Comparison of ENCODE assay signal across 9 cellular contexts in the genomic region with DNA sequence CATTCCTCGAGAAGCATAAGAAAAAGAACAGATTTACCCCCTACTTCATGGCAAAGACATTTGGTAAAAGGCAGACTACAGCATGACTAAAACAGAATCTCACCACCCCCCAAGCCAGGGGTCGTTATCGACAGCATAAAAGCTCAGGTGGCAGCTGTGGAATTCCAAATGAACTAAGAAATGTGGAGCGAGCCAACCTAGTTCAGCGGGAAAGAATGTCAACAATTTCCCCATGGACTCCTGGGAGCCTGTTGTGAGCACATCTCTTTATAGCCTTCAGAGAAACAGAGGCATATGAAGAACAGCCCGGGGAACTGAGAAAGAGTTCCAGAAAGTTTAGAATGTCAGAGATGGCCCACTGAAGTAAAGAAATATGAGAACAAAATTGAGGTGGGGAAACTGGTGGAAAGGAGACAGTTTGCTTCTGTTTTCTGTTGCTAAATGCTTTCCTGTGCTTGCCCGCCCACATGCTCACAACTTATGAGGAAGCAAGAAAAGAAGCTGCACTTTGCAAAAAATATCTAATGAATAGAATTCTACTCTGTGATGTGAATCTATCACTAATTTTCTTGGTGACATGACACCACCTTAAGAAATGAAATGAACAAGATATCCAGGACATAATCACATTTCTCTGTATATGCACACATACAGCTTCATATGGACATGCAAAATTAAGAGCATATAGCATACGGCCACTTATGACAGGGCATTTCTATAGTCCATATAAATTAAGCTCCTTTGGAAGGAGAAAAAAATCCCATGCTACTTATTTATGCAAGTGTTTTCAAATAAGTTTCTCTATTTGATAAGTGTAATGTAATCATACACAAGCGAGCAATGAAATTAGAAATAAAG.
DNase-seq lines count a peak whose midpoint lies in the region; FAIRE-seq and TF ChIP-seq lines count a peak whose summit lies in the region.
"Had no signal": no experiment of that assay in that cellular context is flagged by ENCODE, and none has a peak within 500 bp of the region (broad histone marks: within the 10 kb centered on the region; RNA-seq: fewer than 3 reads in every experiment).

No MANE protein-coding gene starts in this region.

- intact Hi-C loops in endothelial cell of umbilical vein (cut with micrococcal nuclease) = loop anchor here (5.0 kb wide), 1 partner anchor 587 kb away; no protein-coding TSS in a partner anchor

- dilution Hi-C loops in endothelial cell of umbilical vein (cut with MboI; ENCODE audit: extremely low pct_ligation_motif_present, low sequenced_read_pairs) = no loop called here

- no peak overlapping the region for H3K4me3 ChIP-seq in endothelial cell of umbilical vein (replicated peaks in 1 of 3; ENCODE audit: insufficient read depth in 1 of 3, low read depth in 1 of 3, low read length in 3 of 3)
- H3K4me3 ChIP-seq in neural progenitor cell = no peak overlapping the region
- no peak overlapping the region for H3K4me3 ChIP-seq in BE2C (ENCODE audit: low read depth, low read length)

- H3K27ac Mint-ChIP-seq in neural progenitor cell = peak overlapping the region; percentile 99

- H2AFZ ChIP-seq in endothelial cell of umbilical vein (ENCODE audit: low read depth, low read length) (peak overlapping the region; percentile 41), neural progenitor cell (replicated peaks) (no peak overlapping the region)

- H3K4me2 ChIP-seq in endothelial cell of umbilical vein (ENCODE audit: insufficient read depth, low read length) (peak overlapping the region; percentile 47), neural progenitor cell (no peak overlapping the region)

- peaks cover 55% of the 10 kb centered on the region for H3K4me1 Mint-ChIP-seq in neural progenitor cell

- peak overlapping the region; percentile 33 for H3K9ac ChIP-seq in endothelial cell of umbilical vein (replicated peaks; ENCODE audit: extremely low read depth, insufficient read depth, low read length)
- no peak overlapping the region for H3K9ac ChIP-seq in neural progenitor cell

- BruUV-seq in endothelial cell of umbilical vein (replicated peaks; lab: Mats Ljungman, UMichigan) = TSS peak; percentile 92

- H3K9me3 Mint-ChIP-seq in neural progenitor cell = peaks cover 8% of the 10 kb centered on the region

- H3K27ac ChIP-seq in endothelial cell of umbilical vein (ENCODE audit: insufficient read depth, low read depth, low read length) = peak overlapping the region; percentile 44
- H3K27ac ChIP-seq in neural progenitor cell = no peak overlapping the region
- H3K27ac ChIP-seq: RWPE1 had no signal

- H3K36me3 Mint-ChIP-seq in neural progenitor cell = peaks cover 6% of the 10 kb centered on the region

- H3K9me3 ChIP-seq in endothelial cell of umbilical vein (replicated peaks; ENCODE audit: control insufficient read depth, insufficient read depth, low read length) (no peaks in the 10 kb centered on the region), neural progenitor cell (ENCODE audit: low read depth) (no peaks in the 10 kb centered on the region), BE2C (no peaks in the 10 kb centered on the region)

- H3K4me1 ChIP-seq in endothelial cell of umbilical vein (ENCODE audit: control insufficient read depth, extremely low read depth, insufficient read depth, low read length) (peaks cover 9% of the 10 kb centered on the region), neural progenitor cell (peaks cover 21% of the 10 kb centered on the region), BE2C (no peaks in the 10 kb centered on the region)

- no peak overlapping the region for H3K4me3 Mint-ChIP-seq in neural progenitor cell

- DNase-seq in AG20443 (ENCODE audit: low spot score) = peak; percentile 61
- peak; percentile 79 for DNase-seq in M059J (ENCODE audit: low read depth)
- peak; percentile 58 for DNase-seq in endothelial cell of umbilical vein (ENCODE audit: low read depth, low spot score)
- peak; percentile 70 for DNase-seq in neural progenitor cell (ENCODE audit: low spot score)
- no peak for DNase-seq in BE2C
- no peak for DNase-seq in T-helper 2 cell
- DNase-seq in stimulated activated naive CD4-positive, alpha-beta T cell treated with Interleukin-2 at 50 U/mL for 16 hours (lab: John Stamatoyannopoulos, UW) = no peak
- DNase-seq in erythroblast (lab: John Stamatoyannopoulos, UW) = no peak

- H3K27me3 ChIP-seq in endothelial cell of umbilical vein (ENCODE audit: control insufficient read depth in 2 of 2, insufficient read depth in 2 of 2, low read length in 2 of 2) = no peaks in the 10 kb centered on the region
- H3K27me3 ChIP-seq in neural progenitor cell = no peaks in the 10 kb centered on the region
- H3K27me3 ChIP-seq in BE2C = no peaks in the 10 kb centered on the region

- TF ChIP-seq POLR2A in endothelial cell of umbilical vein (IDR thresholded peaks at IDR 0.05; ENCODE audit: low read depth, low read length) = no peak
- TF ChIP-seq POLR2A in erythroblast (IDR thresholded peaks at IDR 0.05; ENCODE audit: low read length) = no peak

- CTCF ChIA-PET in endothelial cell of umbilical vein (lab: Charles Lee) = interaction anchor here (1.5 to 2.2 kb wide), 4 partner anchors 14 to 345 kb away, joined by 4 to 10 read pairs (median 8); no protein-coding TSS in a partner anchor

- peak; percentile 49 for FAIRE-seq in endothelial cell of umbilical vein (lab: Jason Lieb, UNC)

- peaks cover 2% of the 10 kb centered on the region for H3K27me3 Mint-ChIP-seq in neural progenitor cell (ENCODE audit: insufficient read depth, low read depth)

- H4K20me1 ChIP-seq in endothelial cell of umbilical vein (replicated peaks; ENCODE audit: control insufficient read depth, extremely low read depth, insufficient read depth, low read length) (no peaks in the 10 kb centered on the region), neural progenitor cell (ENCODE audit: low read depth) (no peaks in the 10 kb centered on the region)

- H3F3A ChIP-seq in neural progenitor cell (ENCODE audit: low read depth) = no peaks in the 10 kb centered on the region

- POLR2A ChIA-PET in endothelial cell of umbilical vein (lab: Charles Lee) = no interaction called here

- H3K36me3 ChIP-seq in endothelial cell of umbilical vein (ENCODE audit: control insufficient read depth in 2 of 2, extremely low read depth in 1 of 2, insufficient read depth in 2 of 2, low read length in 2 of 2) (no peaks in the 10 kb centered on the region), neural progenitor cell (no peaks in the 10 kb centered on the region), BE2C (no peaks in the 10 kb centered on the region)

- H3K9me1 ChIP-seq in endothelial cell of umbilical vein (replicated peaks; ENCODE audit: control insufficient read depth, extremely low read depth, insufficient read depth, low read length) = no peaks in the 10 kb centered on the region

- TF ChIP-seq CTCF in endothelial cell of umbilical vein (IDR thresholded peaks at IDR 0.05; ENCODE audit: extremely low read depth in 1 of 2, insufficient read depth in 1 of 2, low read depth in 1 of 2, low read length in 2 of 2) = no peak
- no peak for TF ChIP-seq CTCF in neural progenitor cell (IDR thresholded peaks at IDR 0.05)
- TF ChIP-seq CTCF in BE2C (IDR thresholded peaks at IDR 0.05; ENCODE audit: low read depth, low read length) = no peak

- H3K79me2 ChIP-seq in endothelial cell of umbilical vein (ENCODE audit: control insufficient read depth, insufficient read depth, low read length) = no peaks in the 10 kb centered on the region
- H3K79me2 ChIP-seq in neural progenitor cell (ENCODE audit: low read depth) = no peaks in the 10 kb centered on the region

TF ChIP-seq in endothelial cell of umbilical vein, 7 proteins besides CTCF, POLR2A, EP300 and RAD21:
- no peak for TF ChIP-seq JUN (IDR thresholded peaks at IDR 0.05; ENCODE audit: borderline replicate concordance, insufficient read depth, insufficient read length, low read depth)
- no peak for TF ChIP-seq FOS (IDR thresholded peaks at IDR 0.05; ENCODE audit: borderline replicate concordance, insufficient read depth, low read length)
- no peak for TF ChIP-seq MAX (IDR thresholded peaks at IDR 0.05; ENCODE audit: insufficient read depth, insufficient read length)
- no peak for TF ChIP-seq GATA2 (IDR thresholded peaks at IDR 0.05; ENCODE audit: insufficient read depth, insufficient read length, low read depth, low read length)
- no peak for TF ChIP-seq MYC (IDR thresholded peaks at IDR 0.05; ENCODE audit: low read depth, low read length)
- no peak for TF ChIP-seq EZH2 (IDR thresholded peaks at IDR 0.05; ENCODE audit: borderline replicate concordance, low read depth, low read length, severe bottlenecking)
- TF ChIP-seq POLR2AphosphoS5 (IDR thresholded peaks at IDR 0.05; ENCODE audit: insufficient read depth, low read depth, low read length) = no peak
TF ChIP-seq in endothelial cell of umbilical vein: peak in this region for 0.

Comparison
In these comparisons a context has a peak if more than half of its experiments do, and no peak if none do; other contexts are left out.
1. DNase-seq: peak in AG20443 (single experiment), M059J (single experiment), endothelial cell of umbilical vein (single experiment) and neural progenitor cell (single experiment); none in BE2C (single experiment), T-helper 2 cell (0 of 5), stimulated activated naive CD4-positive, alpha-beta T cell treated with Interleukin-2 at 50 U/mL for 16 hours (single experiment) and erythroblast (0 of 2).